In the genomic region with DNA sequence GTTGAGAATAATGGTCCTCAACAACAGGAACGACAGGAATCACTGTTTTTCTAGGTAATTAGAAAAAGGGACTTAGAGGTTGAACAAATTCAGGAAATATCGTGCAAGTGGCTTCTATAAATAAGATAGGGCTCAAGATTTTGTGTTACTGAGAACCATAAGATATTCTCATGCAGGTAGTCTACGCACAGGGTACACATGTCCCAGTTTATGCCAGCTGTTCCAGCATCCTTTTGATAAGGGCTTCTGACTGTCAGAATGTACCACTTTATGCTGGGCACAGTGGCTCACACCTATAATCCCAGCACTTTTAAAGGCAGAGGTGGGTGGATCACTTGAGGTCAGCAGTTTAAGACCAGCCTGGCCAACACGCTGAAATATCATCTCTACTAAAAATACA, we compare ENCODE assay signal across 16 cellular contexts.
"Had no signal": no experiment of that assay in that cellular context is flagged by ENCODE, and none has a peak within 500 bp of the region (broad histone marks: within the 10 kb centered on the region; RNA-seq: fewer than 3 reads in every experiment).

No MANE protein-coding gene starts in this region.

- H3K4me3 ChIP-seq: adrenal gland, heart right ventricle, spleen, thoracic aorta, upper lobe of left lung had no signal

- H3K27me3 ChIP-seq: adrenal gland, heart right ventricle, spleen, upper lobe of left lung had no signal

- H3K4me1 Mint-ChIP-seq: activated CD4-positive, alpha-beta T cell treated with anti-CD3 and anti-CD28 coated beads, Interleukin-2, amount 10 ng/mL, durations not matched to agents 7 days and 5 days; stimulated activated memory B cell treated with anti-CD40 and anti-IgM and Interleukin-4, amounts not matched to agents 10 μg/mL and 1 μg/mL and 100 μg/mL, for 72 hours had no signal

- H3K9me3 ChIP-seq: adrenal gland, heart right ventricle, spleen, thoracic aorta, upper lobe of left lung had no signal

- H3K27ac Mint-ChIP-seq: activated CD4-positive, alpha-beta T cell treated with anti-CD3 and anti-CD28 coated beads, Interleukin-2, amount 10 ng/mL, durations not matched to agents 7 days and 5 days; activated naive CD4-positive, alpha-beta T cell treated with anti-CD3 and anti-CD28 coated beads for 36 hours; activated T-helper 2 cell treated with anti-CD3 and anti-CD28 coated beads, Interferon-gamma antibody, Interleukin-2, Interleukin-4, amounts not matched to agents 10 μg/mL and 5 μg/mL and 100 μg/mL, durations not matched to agents 14 hours and 24 hours and 36 hours; dendritic cell treated with granulocyte-macrophage colony-stimulating factor and Interleukin-4, amounts not matched to agents 40 ng/mL and 50 ng/mL, for 4 days; stimulated activated memory B cell treated with anti-CD40 and anti-IgM and Interleukin-4, amounts not matched to agents 10 μg/mL and 1 μg/mL and 100 μg/mL, for 72 hours; T-helper 1 cell treated with Interleukin-12 subunit alpha and Interleukin-12 subunit beta and Interleukin-4 antibody, amounts not matched to agents 30 μg/mL and 1 μg/mL, for 36 hours had no signal

- H3K9ac ChIP-seq: parathyroid adenoma had no signal

- H2AFZ ChIP-seq: parathyroid adenoma had no signal

- H3K79me2 ChIP-seq: parathyroid adenoma had no signal

- H3K4me3 Mint-ChIP-seq: activated CD4-positive, alpha-beta T cell treated with anti-CD3 and anti-CD28 coated beads, Interleukin-2, amount 10 ng/mL, durations not matched to agents 7 days and 5 days; activated naive CD4-positive, alpha-beta T cell treated with anti-CD3 and anti-CD28 coated beads for 36 hours; dendritic cell treated with granulocyte-macrophage colony-stimulating factor and Interleukin-4, amounts not matched to agents 40 ng/mL and 50 ng/mL, for 4 days; stimulated activated memory B cell treated with anti-CD40 and anti-IgM and Interleukin-4, amounts not matched to agents 10 μg/mL and 1 μg/mL and 100 μg/mL, for 72 hours; T-helper 1 cell treated with Interleukin-12 subunit alpha and Interleukin-12 subunit beta and Interleukin-4 antibody, amounts not matched to agents 30 μg/mL and 1 μg/mL, for 36 hours had no signal

- H3K27me3 Mint-ChIP-seq: activated CD4-positive, alpha-beta T cell treated with anti-CD3 and anti-CD28 coated beads, Interleukin-2, amount 10 ng/mL, durations not matched to agents 7 days and 5 days; dendritic cell treated with granulocyte-macrophage colony-stimulating factor and Interleukin-4, amounts not matched to agents 40 ng/mL and 50 ng/mL, for 4 days; stimulated activated memory B cell treated with anti-CD40 and anti-IgM and Interleukin-4, amounts not matched to agents 10 μg/mL and 1 μg/mL and 100 μg/mL, for 72 hours had no signal

- H3K27ac ChIP-seq: adrenal gland, heart right ventricle, parathyroid adenoma, spleen, thoracic aorta, upper lobe of left lung had no signal

- H3K4me1 ChIP-seq: adrenal gland, parathyroid adenoma, spleen, upper lobe of left lung had no signal

- H3K9me3 Mint-ChIP-seq: activated CD4-positive, alpha-beta T cell treated with anti-CD3 and anti-CD28 coated beads, Interleukin-2, amount 10 ng/mL, durations not matched to agents 7 days and 5 days; activated naive CD4-positive, alpha-beta T cell treated with anti-CD3 and anti-CD28 coated beads for 36 hours; activated T-helper 2 cell treated with anti-CD3 and anti-CD28 coated beads, Interferon-gamma antibody, Interleukin-2, Interleukin-4, amounts not matched to agents 10 μg/mL and 5 μg/mL and 100 μg/mL, durations not matched to agents 14 hours and 24 hours and 36 hours; dendritic cell treated with granulocyte-macrophage colony-stimulating factor and Interleukin-4, amounts not matched to agents 40 ng/mL and 50 ng/mL, for 4 days; stimulated activated memory B cell treated with anti-CD40 and anti-IgM and Interleukin-4, amounts not matched to agents 10 μg/mL and 1 μg/mL and 100 μg/mL, for 72 hours; T-helper 1 cell treated with Interleukin-12 subunit alpha and Interleukin-12 subunit beta and Interleukin-4 antibody, amounts not matched to agents 30 μg/mL and 1 μg/mL, for 36 hours had no signal

- DNase-seq: activated CD4-positive, alpha-beta T cell treated with anti-CD3 and anti-CD28 coated beads, Interleukin-2, amount 10 ng/mL, durations not matched to agents 7 days and 5 days; activated naive CD4-positive, alpha-beta T cell treated with anti-CD3 and anti-CD28 coated beads for 36 hours; adrenal gland; effector CD8-positive, alpha-beta T cell; heart right ventricle; left ventricle myocardium superior; spleen; stimulated activated CD4-positive, alpha-beta T cell treated with anti-CD3 and anti-CD28 coated beads, Interleukin-4, amount 100 ng/mL, for 4 hours; upper lobe of left lung had no signal

- ATAC-seq: esophagus mucosa; heart right ventricle; left ventricle myocardium superior; stimulated activated memory B cell treated with anti-CD40 and anti-IgM and Interleukin-4, amounts not matched to agents 10 μg/mL and 1 μg/mL and 100 μg/mL, for 72 hours had no signal
